ENCODE assay signal across 18 cellular contexts in genomic region chr21:42750737-42751530, GRCh38.
"Had no signal": no experiment of that assay in that cellular context is flagged by ENCODE, and none has a peak within 500 bp of the region (broad histone marks: within the 10 kb centered on the region; RNA-seq: fewer than 3 reads in every experiment).

No MANE protein-coding gene starts in this region.

- H3K27me3 ChIP-seq: body of pancreas, dorsolateral prefrontal cortex had no signal

- ATAC-seq: body of pancreas, right cardiac atrium had no signal

- H3K36me3 Mint-ChIP-seq: activated naive CD8-positive, alpha-beta T cell treated with anti-CD3 and anti-CD28 coated beads, Interleukin-2, amount 10 ng/mL, durations not matched to agents 7 days and 5 days had no signal

- H3K36me3 ChIP-seq: thoracic aorta had no signal

- H3K9me3 Mint-ChIP-seq: activated naive CD8-positive, alpha-beta T cell treated with anti-CD3 and anti-CD28 coated beads, Interleukin-2, amount 10 ng/mL, durations not matched to agents 7 days and 5 days; nephron; T-helper 1 cell treated with Interleukin-12 subunit alpha and Interleukin-12 subunit beta and Interleukin-4 antibody, amounts not matched to agents 30 μg/mL and 1 μg/mL, for 36 hours had no signal

- H3K4me3 ChIP-seq: body of pancreas, dorsolateral prefrontal cortex, lung, skin epidermis, thoracic aorta had no signal

- H3K27ac ChIP-seq: body of pancreas, dorsolateral prefrontal cortex, skin epidermis, thoracic aorta had no signal

- H3K9me3 ChIP-seq: body of pancreas, thoracic aorta had no signal

- H3K27me3 Mint-ChIP-seq: activated naive CD8-positive, alpha-beta T cell treated with anti-CD3 and anti-CD28 coated beads, Interleukin-2, amount 10 ng/mL, durations not matched to agents 7 days and 5 days had no signal

- DNase-seq: activated CD4-positive, alpha-beta T cell treated with anti-CD3 and anti-CD28 coated beads for 1 hour; activated CD4-positive, alpha-beta T cell treated with anti-CD3 and anti-CD28 coated beads, Interleukin-2, amount 50 U/mL, for 48 hours; activated naive CD8-positive, alpha-beta T cell treated with anti-CD3 and anti-CD28 coated beads, Interleukin-2, amount 10 ng/mL, durations not matched to agents 7 days and 5 days; body of pancreas; central memory CD4-positive, alpha-beta T cell; foreskin fibroblast; hypothalamus; islet precursor cell; nucleus accumbens; right cardiac atrium; stimulated activated CD4-positive, alpha-beta T cell treated with anti-CD3 and anti-CD28 coated beads, Interleukin-15, amount 100 ng/mL, for 24 hours; stimulated activated CD4-positive, alpha-beta T cell treated with anti-CD3 and anti-CD28 coated beads, Interleukin-2, amount 100 ng/mL, for 48 hours had no signal

- H3K4me3 Mint-ChIP-seq: activated naive CD8-positive, alpha-beta T cell treated with anti-CD3 and anti-CD28 coated beads, Interleukin-2, amount 10 ng/mL, durations not matched to agents 7 days and 5 days; nephron; T-helper 1 cell treated with Interleukin-12 subunit alpha and Interleukin-12 subunit beta and Interleukin-4 antibody, amounts not matched to agents 30 μg/mL and 1 μg/mL, for 36 hours had no signal

- H3K27ac Mint-ChIP-seq: activated naive CD8-positive, alpha-beta T cell treated with anti-CD3 and anti-CD28 coated beads, Interleukin-2, amount 10 ng/mL, durations not matched to agents 7 days and 5 days; nephron; T-helper 1 cell treated with Interleukin-12 subunit alpha and Interleukin-12 subunit beta and Interleukin-4 antibody, amounts not matched to agents 30 μg/mL and 1 μg/mL, for 36 hours had no signal
